In the genomic region with DNA sequence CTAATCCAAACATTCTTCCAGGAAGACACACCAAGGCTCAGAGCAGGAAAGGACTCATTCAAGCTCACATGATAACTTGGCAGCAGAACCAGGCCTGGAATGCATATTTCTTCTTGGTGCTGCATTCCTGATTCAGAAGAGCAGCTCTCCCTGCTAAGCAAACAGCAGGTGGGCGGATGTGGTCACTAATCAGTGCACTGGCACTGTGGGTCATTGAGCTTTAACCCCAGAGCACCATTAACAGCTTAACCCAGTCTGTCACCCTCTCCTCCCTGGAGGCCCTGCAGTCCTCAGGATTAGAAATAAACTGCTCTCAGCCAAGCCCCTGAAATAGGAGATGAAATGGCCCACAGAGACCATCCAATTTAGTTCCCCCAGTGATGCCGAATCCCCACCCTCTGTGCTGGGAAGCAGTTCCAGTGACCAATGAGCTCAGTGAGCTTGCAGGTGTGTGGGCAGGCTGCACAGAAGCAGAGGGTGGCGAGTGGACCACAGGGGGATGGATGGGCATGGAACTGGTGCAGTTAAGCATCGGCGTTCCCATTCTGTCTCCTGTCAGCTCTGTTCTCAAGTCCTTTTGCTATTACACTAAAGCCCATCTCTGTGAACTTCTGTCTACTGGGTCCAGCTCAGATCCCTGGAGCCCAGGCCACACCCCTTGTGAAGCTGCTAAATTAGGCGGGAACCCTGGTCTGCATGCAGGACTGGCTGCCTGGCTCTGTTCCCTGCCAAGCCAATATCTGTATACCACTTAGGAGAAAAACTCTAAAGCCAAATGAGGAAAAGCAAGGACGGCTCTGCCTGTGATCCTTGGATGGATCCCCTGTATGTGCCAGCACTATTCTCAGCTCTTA, we compare ENCODE assay signal across 8 cellular contexts. TPM values are rescaled to one million over a fixed set of nuclear protein-coding genes. Genes with fewer than 3 reads are reported as not detected.
DNase-seq lines count a peak whose midpoint lies in the region; ATAC-seq and TF ChIP-seq lines count a peak whose summit lies in the region.

No MANE protein-coding gene starts in this region.

- peaks cover 40% of the 10 kb centered on the region for H3K4me1 Mint-ChIP-seq in nephron progenitor cell

- DNase-seq in Daoy (ENCODE audit: low read depth) (peak; percentile 95), NCI-H69 (lab: John Stamatoyannopoulos, UW) (peak; percentile 40), epithelial cell of prostate (ENCODE audit: low read depth, low spot score) (peak; percentile 39), nephron progenitor cell (peak; percentile 58), NCI-H748 (lab: John Stamatoyannopoulos, UW; ENCODE audit: unreplicated experiment) (no peak)

- no peaks in the 10 kb centered on the region for H3K9me3 Mint-ChIP-seq in nephron progenitor cell

- no peaks in the 10 kb centered on the region for H3K36me3 Mint-ChIP-seq in nephron progenitor cell (ENCODE audit: low read depth)

- peaks cover 50% of the 10 kb centered on the region for H3K27me3 Mint-ChIP-seq in nephron progenitor cell (ENCODE audit: low read depth, poor library complexity)

- no peak overlapping the region for H3K4me3 Mint-ChIP-seq in nephron progenitor cell

- ATAC-seq in GM18498 (IDR thresholded peaks at IDR 0.05; ENCODE audit: unreplicated experiment) (no peak), HG02610 (IDR thresholded peaks at IDR 0.05; ENCODE audit: unreplicated experiment) (no peak), GM21786 (IDR thresholded peaks at IDR 0.05; ENCODE audit: unreplicated experiment) (no peak)

- H3K27ac ChIP-seq in epithelial cell of prostate, result peak overlapping the region; percentile 69

- no peak overlapping the region for H3K27ac Mint-ChIP-seq in nephron progenitor cell

- TF ChIP-seq CTCF in nephron progenitor cell (IDR thresholded peaks at IDR 0.05), result no peak

RNA-seq across cellular contexts. Expression of gene MEGF9, which starts 16.6 kb away (rescaled TPM):
- 7.1 and 8.0 TPM in 2 replicates for total RNA-seq in Daoy (2014; rRNA removed; shearing (Covaris generic))
